ENCODE assay signal across 8 cellular contexts in the genomic region with DNA sequence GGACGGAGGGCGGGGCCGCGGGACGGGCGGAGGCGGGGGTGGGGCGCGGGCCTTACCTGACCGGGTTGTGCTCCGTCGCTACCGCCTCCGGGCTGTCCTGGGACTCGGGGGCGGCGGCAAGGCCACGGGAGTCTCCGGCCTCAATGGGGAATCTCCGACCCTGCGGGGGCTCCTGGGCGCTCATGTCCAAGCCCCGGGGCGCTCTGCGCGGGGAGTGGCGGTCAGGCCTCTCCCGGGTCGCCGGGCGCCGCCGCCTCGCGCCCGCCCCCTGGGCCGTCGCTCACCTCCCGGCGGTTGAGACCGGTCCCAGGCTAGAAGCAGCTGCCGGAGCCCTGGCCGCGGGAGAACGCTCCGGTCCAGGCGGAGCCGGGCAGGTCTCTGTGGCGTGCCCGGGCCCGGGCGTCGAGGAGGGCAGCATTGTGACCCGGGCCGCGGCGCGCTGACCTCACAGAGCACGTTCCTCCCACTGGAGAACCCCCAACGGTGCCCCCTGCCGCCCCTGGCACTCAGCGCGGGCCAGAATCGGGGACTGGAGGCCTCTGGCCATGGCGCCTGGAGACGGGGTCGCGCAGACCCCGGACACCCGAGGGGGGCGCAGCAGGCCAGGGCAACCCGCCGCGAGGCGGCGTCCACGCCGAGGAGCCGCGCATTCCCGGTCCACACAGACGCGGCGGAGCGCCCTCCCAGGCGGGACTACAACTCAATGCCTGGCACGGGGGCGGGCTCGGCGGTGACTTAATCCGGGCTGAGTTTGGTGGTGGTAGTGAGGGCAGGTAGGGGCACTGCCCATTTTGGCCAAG. TPM values are rescaled to one million over a fixed set of nuclear protein-coding genes. Genes with fewer than 3 reads are reported as not detected.
A peak's percentile ranks its signal among the peaks of the same experiment; 100 is the strongest.
DNase-seq lines count a peak whose midpoint lies in the region; ATAC-seq and TF ChIP-seq lines count a peak whose summit lies in the region.

No MANE protein-coding gene starts in this region.

- no peaks in the 10 kb centered on the region for H3K27me3 ChIP-seq in WERI-Rb-1 (ENCODE audit: insufficient read depth, low read depth, severe bottlenecking)

- peak; percentile 76 for DNase-seq in WERI-Rb-1
- DNase-seq in epithelial cell of proximal tubule (ENCODE audit: low read depth): no peak
- peak; percentile 92 for DNase-seq in mesenteric fat pad (ENCODE audit: low spot score)
- peak; percentile 67 for DNase-seq in superior temporal gyrus (ENCODE audit: extremely low spot score)
- no peak for DNase-seq in RKO (ENCODE audit: low spot score)
- DNase-seq in GM19240 (ENCODE audit: insufficient read length, low spot score): no peak

- ATAC-seq in HG02870 (IDR thresholded peaks at IDR 0.05; ENCODE audit: unreplicated experiment): no peak

- H3K9me3 ChIP-seq in WERI-Rb-1 (ENCODE audit: severe bottlenecking): no peaks in the 10 kb centered on the region

- H3K4me3 ChIP-seq in WERI-Rb-1 (ENCODE audit: low read depth, low read length) (peak overlapping the region; percentile 49), epithelial cell of proximal tubule (ENCODE audit: low read depth, low read length) (peak overlapping the region; percentile 46)

- H3K27ac ChIP-seq in WERI-Rb-1: peak overlapping the region; percentile 70

- TF ChIP-seq CTCF in GM12872 (IDR thresholded peaks at IDR 0.05; ENCODE audit: insufficient read depth, low read depth, low read length): peak; percentile 28; the same call in 1 of the 3 replicates
- TF ChIP-seq CTCF in WERI-Rb-1 (IDR thresholded peaks at IDR 0.05; ENCODE audit: low read depth, low read length): peak; percentile 73
- TF ChIP-seq CTCF in epithelial cell of proximal tubule (conservative IDR thresholded peaks at IDR 0.05; ENCODE audit: low read depth, low read length): peak; percentile 29

- H3K36me3 ChIP-seq in WERI-Rb-1: peaks cover 34% of the 10 kb centered on the region

RNA-seq across cellular contexts. Expression of a gene that starts 0.4 kb away (rescaled TPM):
- total RNA-seq in epithelial cell of proximal tubule (1.7 and 11.7 TPM in 2 replicates), mesenteric fat pad (6.2 TPM)

RNA-seq across cellular contexts. Expression of a gene that starts 0.5 kb away (rescaled TPM):
- total RNA-seq in epithelial cell of proximal tubule (0.58 TPM in 1 of 2 replicates, not detected in the other), mesenteric fat pad (1.2 TPM)

RNA-seq across cellular contexts. Expression of a gene that starts 25.8 kb away (rescaled TPM):
- total RNA-seq in epithelial cell of proximal tubule: 190 and 199 TPM in 2 replicates
- total RNA-seq in mesenteric fat pad: 51.8 TPM

RNA-seq across cellular contexts. Expression of a gene that starts 32.4 kb away (rescaled TPM):
- total RNA-seq in epithelial cell of proximal tubule (56.7 and 61.1 TPM in 2 replicates), mesenteric fat pad (63.2 TPM)

Comparison
In these comparisons a context has a peak if more than half of its experiments do, and no peak if none do; other contexts are left out.
1. DNase-seq: peak in WERI-Rb-1 (single experiment), mesenteric fat pad (single experiment) and superior temporal gyrus (single experiment); none in epithelial cell of proximal tubule (single experiment), RKO (single experiment) and GM19240 (single experiment).
2. Peak in every context shown above with its lines, with median percentiles within 50 percentile points of each other: CTCF ChIP-seq.